ENCODE assay signal across 19 cellular contexts in genomic region chr1:232227171-232227740, GRCh38.
DNase-seq lines count a peak whose midpoint lies in the region; ATAC-seq, FAIRE-seq and TF ChIP-seq lines count a peak whose summit lies in the region.
"Had no signal": no experiment of that assay in that cellular context is flagged by ENCODE, and none has a peak within 500 bp of the region (broad histone marks: within the 10 kb centered on the region; RNA-seq: fewer than 3 reads in every experiment).

No MANE protein-coding gene starts in this region.

- H3K4me1 Mint-ChIP-seq in glutamatergic neuron (ENCODE audit: low read depth, unreplicated experiment) = peaks cover 25% of the 10 kb centered on the region
- H3K4me1 Mint-ChIP-seq in activated T-helper 2 cell treated with anti-CD3 and anti-CD28 coated beads, Interferon-gamma antibody, Interleukin-2, Interleukin-4, amounts not matched to agents 10 μg/mL and 5 μg/mL and 100 μg/mL, durations not matched to agents 14 hours and 24 hours and 36 hours (ENCODE audit: low read depth) = peaks cover 5% of the 10 kb centered on the region
- H3K4me1 Mint-ChIP-seq: activated B cell treated with CpG ODN at 0.5 μM for 24 hours had no signal

- FAIRE-seq in D721Med (lab: Jason Lieb, UNC) = peak; percentile 41

- ATAC-seq in HG02981 (IDR thresholded peaks at IDR 0.05; ENCODE audit: unreplicated experiment) = no peak
- ATAC-seq: foreskin keratinocyte, lower lobe of right lung, natural killer cell had no signal

- no peaks in the 10 kb centered on the region for H3K36me3 Mint-ChIP-seq in glutamatergic neuron (ENCODE audit: unreplicated experiment)
- H3K36me3 Mint-ChIP-seq in activated T-helper 2 cell treated with anti-CD3 and anti-CD28 coated beads, Interferon-gamma antibody, Interleukin-2, Interleukin-4, amounts not matched to agents 10 μg/mL and 5 μg/mL and 100 μg/mL, durations not matched to agents 14 hours and 24 hours and 36 hours (ENCODE audit: low read depth) = no peaks in the 10 kb centered on the region
- H3K36me3 Mint-ChIP-seq: activated CD8-positive, alpha-beta memory T cell treated with anti-CD3 and anti-CD28 coated beads, Interleukin-2, amount 10 ng/mL, durations not matched to agents 7 days and 5 days; CD4-positive, CD25-positive, alpha-beta regulatory T cell; natural killer cell had no signal

- H3K9me3 ChIP-seq in HEK293 (ENCODE audit: control insufficient read depth, insufficient read depth, low read depth, low read length) = no peaks in the 10 kb centered on the region
- H3K9me3 ChIP-seq: lower lobe of right lung, Peyer's patch had no signal

- H3K4me1 ChIP-seq in HEK293 (ENCODE audit: control insufficient read depth, insufficient read depth, low read length) = peaks cover 26% of the 10 kb centered on the region
- H3K4me1 ChIP-seq: lower lobe of right lung, Peyer's patch had no signal

- peaks cover 7% of the 10 kb centered on the region for H3K9me3 Mint-ChIP-seq in glutamatergic neuron (ENCODE audit: unreplicated experiment)
- H3K9me3 Mint-ChIP-seq in activated T-helper 2 cell treated with anti-CD3 and anti-CD28 coated beads, Interferon-gamma antibody, Interleukin-2, Interleukin-4, amounts not matched to agents 10 μg/mL and 5 μg/mL and 100 μg/mL, durations not matched to agents 14 hours and 24 hours and 36 hours = no peaks in the 10 kb centered on the region
- H3K9me3 Mint-ChIP-seq: activated B cell treated with CpG ODN at 0.5 μM for 24 hours; activated naive CD4-positive, alpha-beta T cell treated with anti-CD3 and anti-CD28 coated beads for 36 hours; effector memory CD8-positive, alpha-beta T cell; natural killer cell had no signal

- no peak overlapping the region for H3K27ac ChIP-seq in HEK293 (ENCODE audit: extremely low read depth, low read depth, low read length)
- H3K27ac ChIP-seq: brain microvascular endothelial cell, foreskin keratinocyte, lower lobe of right lung, Peyer's patch had no signal

- H3K27me3 Mint-ChIP-seq in glutamatergic neuron (ENCODE audit: unreplicated experiment) = peaks cover 2% of the 10 kb centered on the region
- no peaks in the 10 kb centered on the region for H3K27me3 Mint-ChIP-seq in activated T-helper 2 cell treated with anti-CD3 and anti-CD28 coated beads, Interferon-gamma antibody, Interleukin-2, Interleukin-4, amounts not matched to agents 10 μg/mL and 5 μg/mL and 100 μg/mL, durations not matched to agents 14 hours and 24 hours and 36 hours (ENCODE audit: low read depth)
- H3K27me3 Mint-ChIP-seq: CD4-positive, CD25-positive, alpha-beta regulatory T cell had no signal

- no peaks in the 10 kb centered on the region for H3K36me3 ChIP-seq in HEK293 (ENCODE audit: control insufficient read depth in 2 of 2, insufficient read depth in 1 of 2, low read length in 2 of 2)
- H3K36me3 ChIP-seq: brain microvascular endothelial cell, lower lobe of right lung, Peyer's patch had no signal

- DNase-seq in D721Med (ENCODE audit: insufficient read length, low spot score) (no peak), NCI-H82 treated with DMSO at 0.1 percent for 48 hours (lab: John Stamatoyannopoulos, UW; ENCODE audit: unreplicated experiment) (peak; percentile 32), glutamatergic neuron (no peak)
- no peak for DNase-seq in activated T-helper 2 cell treated with anti-CD3 and anti-CD28 coated beads, Interferon-gamma antibody, Interleukin-2, Interleukin-4, amounts not matched to agents 10 μg/mL and 5 μg/mL and 100 μg/mL, durations not matched to agents 14 hours and 24 hours and 36 hours (ENCODE audit: low spot score)
- no peak for DNase-seq in effector CD8-positive, alpha-beta T cell (lab: John Stamatoyannopoulos, UW)
- DNase-seq: activated B cell treated with CpG ODN at 0.5 μM for 24 hours; activated CD8-positive, alpha-beta memory T cell treated with anti-CD3 and anti-CD28 coated beads, Interleukin-2, amount 10 ng/mL, durations not matched to agents 7 days and 5 days; activated naive CD4-positive, alpha-beta T cell treated with anti-CD3 and anti-CD28 coated beads for 36 hours; brain microvascular endothelial cell; CD4-positive, CD25-positive, alpha-beta regulatory T cell; effector memory CD8-positive, alpha-beta T cell; foreskin keratinocyte; GDM1; lower lobe of right lung; natural killer cell; NCI-H1930; Peyer's patch had no signal

- peak overlapping the region; percentile 55 for H3K4me3 Mint-ChIP-seq in glutamatergic neuron (ENCODE audit: unreplicated experiment)
- no peak overlapping the region for H3K4me3 Mint-ChIP-seq in activated T-helper 2 cell treated with anti-CD3 and anti-CD28 coated beads, Interferon-gamma antibody, Interleukin-2, Interleukin-4, amounts not matched to agents 10 μg/mL and 5 μg/mL and 100 μg/mL, durations not matched to agents 14 hours and 24 hours and 36 hours (ENCODE audit: low read depth)
- H3K4me3 Mint-ChIP-seq: activated B cell treated with CpG ODN at 0.5 μM for 24 hours; activated CD8-positive, alpha-beta memory T cell treated with anti-CD3 and anti-CD28 coated beads, Interleukin-2, amount 10 ng/mL, durations not matched to agents 7 days and 5 days; activated naive CD4-positive, alpha-beta T cell treated with anti-CD3 and anti-CD28 coated beads for 36 hours; CD4-positive, CD25-positive, alpha-beta regulatory T cell; natural killer cell had no signal

- POLR2A ChIA-PET in HEK293 (lab: Yijun Ruan, JAX) = no interaction called here

- CTCF ChIA-PET in HEK293 (lab: Yijun Ruan, JAX) = interaction anchor here (0.6 to 1.0 kb wide), 2 partner anchors 16 to 325 kb away, joined by 3 to 6 read pairs; no protein-coding TSS in a partner anchor

- peak overlapping the region; percentile 35 for H3K27ac Mint-ChIP-seq in glutamatergic neuron (ENCODE audit: unreplicated experiment)
- H3K27ac Mint-ChIP-seq in activated T-helper 2 cell treated with anti-CD3 and anti-CD28 coated beads, Interferon-gamma antibody, Interleukin-2, Interleukin-4, amounts not matched to agents 10 μg/mL and 5 μg/mL and 100 μg/mL, durations not matched to agents 14 hours and 24 hours and 36 hours = no peak overlapping the region
- H3K27ac Mint-ChIP-seq: activated B cell treated with CpG ODN at 0.5 μM for 24 hours; activated CD8-positive, alpha-beta memory T cell treated with anti-CD3 and anti-CD28 coated beads, Interleukin-2, amount 10 ng/mL, durations not matched to agents 7 days and 5 days; activated naive CD4-positive, alpha-beta T cell treated with anti-CD3 and anti-CD28 coated beads for 36 hours; CD4-positive, CD25-positive, alpha-beta regulatory T cell; natural killer cell had no signal

- H3K4me3 ChIP-seq in HEK293 (ENCODE audit: low read depth, low read length) = no peak overlapping the region
- H3K4me3 ChIP-seq: lower lobe of right lung, Peyer's patch had no signal

- TF ChIP-seq CTCF in D721Med (IDR thresholded peaks at IDR 0.05; ENCODE audit: insufficient read depth, missing control alignments) = no peak
- TF ChIP-seq CTCF in HEK293 (tag by site-specific recombination; IDR thresholded peaks at IDR 0.05) = no peak
- no peak for TF ChIP-seq CTCF in glutamatergic neuron (IDR thresholded peaks at IDR 0.05; ENCODE audit: partially characterized antibody, unreplicated experiment)

- intact Hi-C loops in activated T-helper 2 cell treated with anti-CD3 and anti-CD28 coated beads, Interferon-gamma antibody, Interleukin-2, Interleukin-4, amounts not matched to agents 10 μg/mL and 5 μg/mL and 100 μg/mL, durations not matched to agents 14 hours and 24 hours and 36 hours (cut with micrococcal nuclease) = no loop called here

TF ChIP-seq in HEK293, 187 proteins besides CTCF, POLR2A, EP300 and RAD21:
- TF ChIP-seq TCF7L2 (IDR thresholded peaks at IDR 0.05; ENCODE audit: borderline replicate concordance, low read depth, low read length) (no peak), SETDB1 (IDR thresholded peaks at IDR 0.05; ENCODE audit: insufficient read length, low read length) (no peak), GLIS1 (tag by site-specific recombination; IDR thresholded peaks at IDR 0.05) (peak; percentile 94), ZBTB8A (tag by site-specific recombination; IDR thresholded peaks at IDR 0.05) (peak; percentile 52), ZBTB17 (tag by site-specific recombination; IDR thresholded peaks at IDR 0.05) (peak; percentile 42; the same call in 1 of the 2 replicates), MEIS1 (CRISPR knock-in tag; IDR thresholded peaks at IDR 0.05; ENCODE audit: borderline replicate concordance) (no peak), ZNF335 (tag by site-specific recombination; conservative IDR thresholded peaks at IDR 0.05) (peak; percentile 52)
